8 cellular contexts compared by ENCODE assay signal in the genomic region with DNA sequence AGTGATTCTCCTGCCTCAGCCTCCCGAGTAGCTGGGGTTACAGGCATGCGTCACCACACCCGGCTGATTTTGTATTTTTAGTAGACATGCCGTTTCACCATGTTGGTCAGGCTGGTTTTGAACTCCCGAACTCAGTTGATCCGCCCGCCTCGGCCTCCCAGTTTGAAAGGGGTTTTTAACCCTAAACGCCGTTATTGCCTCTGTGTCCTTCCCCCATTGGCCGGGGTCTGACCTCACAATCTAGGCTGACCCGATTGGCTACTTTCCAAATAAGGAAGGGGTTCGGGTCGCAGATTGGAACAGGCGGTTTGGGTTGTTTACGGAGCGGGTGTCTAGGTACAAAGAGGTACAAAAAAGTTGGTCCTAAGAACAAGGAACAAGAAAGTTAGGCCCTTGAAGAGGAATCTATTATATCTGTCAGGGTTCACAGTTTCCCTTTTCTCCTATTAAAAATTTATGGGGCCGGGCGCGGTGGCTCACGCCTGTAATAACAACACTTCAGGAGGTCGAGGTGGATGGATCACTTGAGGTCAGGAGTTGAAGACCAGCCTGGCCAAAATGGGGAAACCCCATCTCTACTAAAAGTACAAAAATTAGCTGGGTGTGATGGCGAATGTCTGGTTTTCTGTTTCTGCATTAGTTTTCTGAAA. TPM values are rescaled to one million over a fixed set of nuclear protein-coding genes. Genes with fewer than 3 reads are reported as not detected.
DNase-seq lines count a peak whose midpoint lies in the region; ATAC-seq and TF ChIP-seq lines count a peak whose summit lies in the region.

No MANE protein-coding gene starts in this region.

- H3K27ac ChIP-seq in neuronal stem cell (replicated peaks; ENCODE audit: low read length), result peak overlapping the region; percentile 100
- peak overlapping the region; percentile 3 to 50 for H3K27ac ChIP-seq in aorta (ENCODE audit: low read depth in 1 of 2, low read length in 2 of 2)

- H3K18ac ChIP-seq in neuronal stem cell (ENCODE audit: low read length), result no peak overlapping the region

- no peak overlapping the region for H2BK120ac ChIP-seq in neuronal stem cell (ENCODE audit: low read depth, low read length)

- no peak overlapping the region for H4K91ac ChIP-seq in neuronal stem cell (ENCODE audit: low read depth, low read length, poor library complexity)

- no peak overlapping the region for H2BK15ac ChIP-seq in neuronal stem cell (ENCODE audit: low read length)

- intact Hi-C loops in aorta (cut with DNase I), result loop anchor here in 1 of 2 donors (5.0 to 10.0 kb wide), 3 partner anchors 36 to 92 kb away; partner anchors contain the start of genes ZNF506 and ZNF93

- peak overlapping the region; percentile 97 for H2BK5ac ChIP-seq in neuronal stem cell (ENCODE audit: low read length)

- WGBS in neuronal stem cell (ENCODE audit: extremely low coverage in 2 of 2, insufficient read length in 2 of 2, insufficient replicate concordance in 1 of 2), 2 donors, result no CpG with 5 or more reads among the region's 23 CpGs
- 1 to 2% methylated on average over 23 of the region's 23 CpGs for WGBS in aorta, 2 donors

- H2AK5ac ChIP-seq in neuronal stem cell (ENCODE audit: low read depth, low read length), result no peak overlapping the region

- peak overlapping the region; percentile 99 for H3K27ac Mint-ChIP-seq in activated T-cell treated with anti-CD3 and anti-CD28 coated beads, Interleukin-2, amount 50 U/mL, for 24 hours

- no peak overlapping the region for H3K14ac ChIP-seq in neuronal stem cell (ENCODE audit: low read length)

- no peak overlapping the region for H3K9ac ChIP-seq in neuronal stem cell (ENCODE audit: low read depth, low read length, poor library complexity)

- DNase-seq in G401 (ENCODE audit: low spot score) (peak; percentile 27), NCI-H774 (lab: John Stamatoyannopoulos, UW) (peak; percentile 45), fibroblast of pulmonary artery (ENCODE audit: low read depth) (peak; percentile 6), neuronal stem cell (ENCODE audit: low spot score) (peak; percentile 57), aorta (no peak)
- DNase-seq in activated T-cell treated with anti-CD3 and anti-CD28 coated beads, Interleukin-2, amount 50 U/mL, for 24 hours, result peak; percentile 64

- H3K4me1 Mint-ChIP-seq in activated T-cell treated with anti-CD3 and anti-CD28 coated beads, Interleukin-2, amount 50 U/mL, for 24 hours (ENCODE audit: low read depth), result peaks cover 34% of the 10 kb centered on the region

- H2BK12ac ChIP-seq in neuronal stem cell (ENCODE audit: low read length), result no peak overlapping the region

- ATAC-seq in aorta (ENCODE audit: low FRiP score) (peak; percentile 19), GM18873 (IDR thresholded peaks at IDR 0.05; ENCODE audit: low FRiP score, unreplicated experiment) (no peak), HG03135 (IDR thresholded peaks at IDR 0.05; ENCODE audit: unreplicated experiment) (no peak)

- H3K9me3 ChIP-seq in neuronal stem cell (replicated peaks in 1 of 2; ENCODE audit: control insufficient read depth in 2 of 2, insufficient read depth in 1 of 2, low read depth in 1 of 2, low read length in 2 of 2), result peaks cover 2 to 65% of the 10 kb centered on the region in 2 donors
- peaks cover 2% of the 10 kb centered on the region for H3K9me3 ChIP-seq in aorta (ENCODE audit: control insufficient read depth, low read length)

- H4K8ac ChIP-seq in neuronal stem cell (ENCODE audit: low read depth, low read length), result no peak overlapping the region

- TF ChIP-seq CTCF in fibroblast of pulmonary artery (IDR thresholded peaks at IDR 0.05; ENCODE audit: low read length, missing control alignments), result no peak

- H3K27me3 Mint-ChIP-seq in activated T-cell treated with anti-CD3 and anti-CD28 coated beads, Interleukin-2, amount 50 U/mL, for 24 hours, result no peaks in the 10 kb centered on the region

- peak overlapping the region; percentile 100 for H3K4me3 Mint-ChIP-seq in activated T-cell treated with anti-CD3 and anti-CD28 coated beads, Interleukin-2, amount 50 U/mL, for 24 hours

- H3K9me3 Mint-ChIP-seq in activated T-cell treated with anti-CD3 and anti-CD28 coated beads, Interleukin-2, amount 50 U/mL, for 24 hours, result no peaks in the 10 kb centered on the region

- H3K4me3 ChIP-seq in fibroblast of pulmonary artery (replicated peaks; ENCODE audit: low read depth, low read length) (peak overlapping the region; percentile 86), neuronal stem cell (ENCODE audit: low read length in 2 of 2) (peak overlapping the region; percentile 87 to 99), aorta (ENCODE audit: low read length in 2 of 2) (peak overlapping the region; percentile 76 to 80)

- no peak overlapping the region for H3K4ac ChIP-seq in neuronal stem cell (ENCODE audit: low read length)

- H2AFZ ChIP-seq in neuronal stem cell (ENCODE audit: low read length), result peak overlapping the region; percentile 91

- H3K79me1 ChIP-seq in neuronal stem cell (ENCODE audit: low read depth, low read length), result no peaks in the 10 kb centered on the region

- H3K23ac ChIP-seq in neuronal stem cell (ENCODE audit: low read depth, low read length, poor library complexity), result no peak overlapping the region

- in situ Hi-C loops in G401 (cut with HindIII; ENCODE audit: low sequenced_read_pairs), result no loop called here

- H3K4me2 ChIP-seq in neuronal stem cell (ENCODE audit: insufficient read depth, low read length, poor library complexity, severe bottlenecking), result peak overlapping the region; percentile 36

- peaks cover 41% of the 10 kb centered on the region for H3K36me3 Mint-ChIP-seq in activated T-cell treated with anti-CD3 and anti-CD28 coated beads, Interleukin-2, amount 50 U/mL, for 24 hours (ENCODE audit: low read depth)

- peaks cover 4 to 46% of the 10 kb centered on the region in 2 donors for H3K36me3 ChIP-seq in neuronal stem cell (replicated peaks in 1 of 2; ENCODE audit: control insufficient read depth in 2 of 2, insufficient read depth in 2 of 2, low read length in 2 of 2)
- H3K36me3 ChIP-seq in aorta (ENCODE audit: control insufficient read depth in 1 of 2, insufficient read depth in 2 of 2, low read length in 1 of 2), result no peaks in the 10 kb centered on the region

- H3K4me1 ChIP-seq in neuronal stem cell (ENCODE audit: control insufficient read depth in 2 of 2, insufficient read depth in 1 of 2, low read depth in 1 of 2, low read length in 2 of 2), result no peaks in the 10 kb centered on the region
- H3K4me1 ChIP-seq in aorta (ENCODE audit: control insufficient read depth in 1 of 2, insufficient read depth in 2 of 2, low read length in 2 of 2), result no peaks in the 10 kb centered on the region

- H3K27me3 ChIP-seq in neuronal stem cell (ENCODE audit: control insufficient read depth in 3 of 3, insufficient read depth in 3 of 3, low read depth in 1 of 3, low read length in 3 of 3), result no peaks in the 10 kb centered on the region
- no peaks in the 10 kb centered on the region for H3K27me3 ChIP-seq in aorta (ENCODE audit: control insufficient read depth in 1 of 2, insufficient read depth in 2 of 2, low read length in 1 of 2)

RNA-seq across cellular contexts. Expression of gene ZNF253, which starts 1.0 kb away (rescaled TPM):
- total RNA-seq in G401 (2014; rRNA removed; shearing (Covaris generic)), result 0.12 and 1.0 TPM in 2 replicates
- polyA plus RNA-seq in neuronal stem cell (2013, experiment 1 of 2), result 41.1 TPM
- 42.8 TPM for polyA plus RNA-seq in neuronal stem cell (2013, experiment 2 of 2)
- 10 to 100 TPM in 1 of 2 donors, 1 to 10 TPM in 1; 5.4 to 12.6 TPM for total RNA-seq in aorta
- 1 to 10 TPM; 2.8 to 4.0 TPM for polyA plus RNA-seq in aorta

RNA-seq across cellular contexts. Expression of gene ZNF93, which starts 34.0 kb away (rescaled TPM):
- total RNA-seq in G401 (2014; rRNA removed; shearing (Covaris generic)), result not detected in 2 replicates
- polyA plus RNA-seq in neuronal stem cell (2013, experiment 1 of 2), result 35.5 TPM
- polyA plus RNA-seq in neuronal stem cell (2013, experiment 2 of 2), result 34.8 TPM
- total RNA-seq in aorta, result 1 to 10 TPM; 3.9 to 4.1 TPM
- polyA plus RNA-seq in aorta, result 1 to 10 TPM in 1 of 2 donors, under 1 TPM in 1; 0.50 to 1.9 TPM

RNA-seq across cellular contexts. Expression of gene ZNF506, which starts 45.2 kb away (rescaled TPM):
- not detected in 2 replicates for total RNA-seq in G401 (2014; rRNA removed; shearing (Covaris generic))
- 12.1 TPM for polyA plus RNA-seq in neuronal stem cell (2013, experiment 1 of 2)
- polyA plus RNA-seq in neuronal stem cell (2013, experiment 2 of 2), result 13.1 TPM
- 10 to 100 TPM; 28.8 to 37.7 TPM for total RNA-seq in aorta
- 1 to 10 TPM; 4.1 to 7.8 TPM for polyA plus RNA-seq in aorta

Comparison
In these comparisons a context has a peak if more than half of its experiments do, and no peak if none do; other contexts are left out.
1. DNase-seq: peak in G401 (single experiment), NCI-H774 (single experiment), activated T-cell treated with anti-CD3 and anti-CD28 coated beads, Interleukin-2, amount 50 U/mL, for 24 hours (single experiment), fibroblast of pulmonary artery (single experiment) and neuronal stem cell (single experiment); none in aorta (0 of 2).
2. RNA of gene ZNF506, which starts 45.2 kb away (total RNA-seq): 28.8 to 37.7 TPM in aorta; not detected in G401; every median in the first group is over 10 times any median in the second.
3. Peak in every context shown above with its lines, with median percentiles within 50 percentile points of each other: H3K4me3 ChIP-seq.